ENCODE assay signal across 1 cellular context in genomic region chr7:99730262-99730810, GRCh38.
TF ChIP-seq lines count a peak whose summit lies in the region.

No MANE protein-coding gene starts in this region.

TF ChIP-seq in A549, 52 proteins besides CTCF, POLR2A, EP300 and RAD21 (continued from another document):
- TF ChIP-seq USF2 (IDR thresholded peaks at IDR 0.05) (no peak), MAX (IDR thresholded peaks at IDR 0.05) (no peak), ESRRA (IDR thresholded peaks at IDR 0.05; ENCODE audit: borderline replicate concordance, low read length) (no peak), TFCP2L1 (CRISPR knock-in tag; IDR thresholded peaks at IDR 0.05) (no peak), FOSL2 (IDR thresholded peaks at IDR 0.05) (no peak), FOSL2 (CRISPR knock-in tag; IDR thresholded peaks at IDR 0.05) (no peak), NPAS2 (CRISPR knock-in tag; IDR thresholded peaks at IDR 0.05; ENCODE audit: borderline replicate concordance) (no peak)
TF ChIP-seq in A549: peak in this region for 0.
